26 cellular contexts compared by ENCODE assay signal in the genomic region with DNA sequence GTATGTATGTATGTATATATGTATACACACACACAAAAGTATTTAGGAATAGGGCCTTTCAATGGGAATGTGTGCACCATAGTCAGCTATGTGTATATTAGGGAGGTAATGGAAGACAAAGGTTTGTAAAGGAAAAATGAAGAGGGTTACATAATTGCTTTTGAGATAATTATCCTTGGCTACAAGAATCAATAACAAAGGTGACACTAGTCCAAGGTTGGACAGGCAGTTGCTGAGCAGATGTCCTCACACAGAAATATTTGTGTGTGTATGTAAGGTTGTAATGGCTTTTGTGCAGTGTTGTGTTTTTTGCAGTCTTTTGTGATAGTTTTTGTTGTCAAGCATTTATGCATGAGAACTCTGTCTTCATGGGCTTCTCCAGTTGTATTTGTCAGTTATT.
"Had no signal": no experiment of that assay in that cellular context is flagged by ENCODE, and none has a peak within 500 bp of the region (broad histone marks: within the 10 kb centered on the region; RNA-seq: fewer than 3 reads in every experiment).

No MANE protein-coding gene starts in this region.

- H3K4me1 ChIP-seq: ascending aorta had no signal

- H3K27me3 ChIP-seq: ascending aorta, brain microvascular endothelial cell had no signal

- H3K4me1 Mint-ChIP-seq: activated CD4-positive, alpha-beta memory T cell treated with anti-CD3 and anti-CD28 coated beads, Interleukin-2, amount 10 ng/mL, durations not matched to agents 7 days and 5 days; activated CD4-positive, alpha-beta T cell treated with anti-CD3 and anti-CD28 coated beads for 36 hours; activated CD4-positive, alpha-beta T cell treated with anti-CD3 and anti-CD28 coated beads, Interleukin-2, amount 10 ng/mL, durations not matched to agents 7 days and 5 days; activated naive CD4-positive, alpha-beta T cell treated with anti-CD3 and anti-CD28 coated beads, Interleukin-2, amount 10 ng/mL, durations not matched to agents 7 days and 5 days; activated naive CD8-positive, alpha-beta T cell treated with anti-CD3 and anti-CD28 coated beads, Interleukin-2, amount 10 ng/mL, durations not matched to agents 7 days and 5 days; central memory CD8-positive, alpha-beta T cell had no signal

- H3K27ac ChIP-seq: ascending aorta, brain microvascular endothelial cell, coronary artery, epithelial cell of prostate had no signal

- H3K27me3 Mint-ChIP-seq: activated CD4-positive, alpha-beta memory T cell treated with anti-CD3 and anti-CD28 coated beads, Interleukin-2, amount 10 ng/mL, durations not matched to agents 7 days and 5 days; activated CD4-positive, alpha-beta T cell treated with anti-CD3 and anti-CD28 coated beads for 36 hours; activated CD4-positive, alpha-beta T cell treated with anti-CD3 and anti-CD28 coated beads, Interleukin-2, amount 10 ng/mL, durations not matched to agents 7 days and 5 days; activated naive CD4-positive, alpha-beta T cell treated with anti-CD3 and anti-CD28 coated beads, Interleukin-2, amount 10 ng/mL, durations not matched to agents 7 days and 5 days; activated naive CD8-positive, alpha-beta T cell treated with anti-CD3 and anti-CD28 coated beads, Interleukin-2, amount 10 ng/mL, durations not matched to agents 7 days and 5 days; activated T-cell treated with anti-CD3 and anti-CD28 coated beads, Interleukin-2, amount 50 U/mL, for 24 hours; central memory CD8-positive, alpha-beta T cell had no signal

- H3K36me3 Mint-ChIP-seq: activated naive CD4-positive, alpha-beta T cell treated with anti-CD3 and anti-CD28 coated beads, Interleukin-2, amount 10 ng/mL, durations not matched to agents 7 days and 5 days; activated naive CD8-positive, alpha-beta T cell treated with anti-CD3 and anti-CD28 coated beads, Interleukin-2, amount 10 ng/mL, durations not matched to agents 7 days and 5 days had no signal

- H3K9me3 Mint-ChIP-seq: activated CD4-positive, alpha-beta memory T cell treated with anti-CD3 and anti-CD28 coated beads, Interleukin-2, amount 10 ng/mL, durations not matched to agents 7 days and 5 days; activated CD4-positive, alpha-beta T cell treated with anti-CD3 and anti-CD28 coated beads, Interleukin-2, amount 10 ng/mL, durations not matched to agents 7 days and 5 days; activated naive CD4-positive, alpha-beta T cell treated with anti-CD3 and anti-CD28 coated beads, Interleukin-2, amount 10 ng/mL, durations not matched to agents 7 days and 5 days; activated naive CD8-positive, alpha-beta T cell treated with anti-CD3 and anti-CD28 coated beads, Interleukin-2, amount 10 ng/mL, durations not matched to agents 7 days and 5 days; activated T-cell treated with anti-CD3 and anti-CD28 coated beads, Interleukin-2, amount 50 U/mL, for 24 hours; activated T-cell treated with anti-CD3 and anti-CD28 coated beads, Interleukin-2, amount 50 U/mL, for 72 hours; central memory CD8-positive, alpha-beta T cell had no signal

- DNase-seq: activated CD4-positive, alpha-beta memory T cell treated with anti-CD3 and anti-CD28 coated beads, Interleukin-2, amount 10 ng/mL, durations not matched to agents 7 days and 5 days; activated CD4-positive, alpha-beta T cell treated with anti-CD3 and anti-CD28 coated beads for 36 hours; activated CD4-positive, alpha-beta T cell treated with anti-CD3 and anti-CD28 coated beads, Interleukin-2, amount 10 ng/mL, durations not matched to agents 7 days and 5 days; activated CD4-positive, alpha-beta T cell treated with anti-CD3 and anti-CD28 coated beads, Interleukin-2, amount 50 U/mL, for 4 hours; activated CD4-positive, CD25-positive, alpha-beta regulatory T cell; activated CD4-positive, CD25-positive, alpha-beta regulatory T cell treated with anti-CD3 and anti-CD28 coated beads, Interleukin-2, amount 50 U/mL, for 72 hours; activated CD8-positive, alpha-beta memory T cell treated with anti-CD3 and anti-CD28 coated beads, Interleukin-2, amount 50 U/mL, for 48 hours; activated gamma-delta T cell; activated naive CD4-positive, alpha-beta T cell; activated naive CD4-positive, alpha-beta T cell treated with anti-CD3 and anti-CD28 coated beads, Interleukin-2, amount 10 ng/mL, durations not matched to agents 7 days and 5 days; activated naive CD8-positive, alpha-beta T cell treated with anti-CD3 and anti-CD28 coated beads, Interleukin-2, amount 10 ng/mL, durations not matched to agents 7 days and 5 days; activated T-cell treated with anti-CD3 and anti-CD28 coated beads for 4 hours; activated T-cell treated with anti-CD3 and anti-CD28 coated beads, Interleukin-2, amount 50 U/mL, for 24 hours; activated T-cell treated with anti-CD3 and anti-CD28 coated beads, Interleukin-2, amount 50 U/mL, for 72 hours; brain microvascular endothelial cell; dermis blood vessel endothelial cell; effector CD8-positive, alpha-beta T cell; foreskin fibroblast; head of caudate nucleus; hippocampal formation; T-helper 2 cell had no signal

- H3K9me3 ChIP-seq: ascending aorta had no signal

- H3K4me3 ChIP-seq: ascending aorta, coronary artery had no signal

- H3K27ac Mint-ChIP-seq: activated CD4-positive, alpha-beta memory T cell treated with anti-CD3 and anti-CD28 coated beads, Interleukin-2, amount 10 ng/mL, durations not matched to agents 7 days and 5 days; activated CD4-positive, alpha-beta T cell treated with anti-CD3 and anti-CD28 coated beads for 36 hours; activated CD4-positive, alpha-beta T cell treated with anti-CD3 and anti-CD28 coated beads, Interleukin-2, amount 10 ng/mL, durations not matched to agents 7 days and 5 days; activated naive CD4-positive, alpha-beta T cell treated with anti-CD3 and anti-CD28 coated beads, Interleukin-2, amount 10 ng/mL, durations not matched to agents 7 days and 5 days; activated naive CD4-positive, alpha-beta T cell treated with anti-CD3 and anti-CD28 coated beads, Interleukin-2, amount 50 U/mL, for 72 hours; activated naive CD8-positive, alpha-beta T cell treated with anti-CD3 and anti-CD28 coated beads, Interleukin-2, amount 10 ng/mL, durations not matched to agents 7 days and 5 days; activated T-cell treated with anti-CD3 and anti-CD28 coated beads, Interleukin-2, amount 50 U/mL, for 24 hours; activated T-cell treated with anti-CD3 and anti-CD28 coated beads, Interleukin-2, amount 50 U/mL, for 72 hours had no signal

- H3K36me3 ChIP-seq: ascending aorta, brain microvascular endothelial cell had no signal

- H3K4me3 Mint-ChIP-seq: activated CD4-positive, alpha-beta memory T cell treated with anti-CD3 and anti-CD28 coated beads, Interleukin-2, amount 10 ng/mL, durations not matched to agents 7 days and 5 days; activated CD4-positive, alpha-beta T cell treated with anti-CD3 and anti-CD28 coated beads for 36 hours; activated CD4-positive, alpha-beta T cell treated with anti-CD3 and anti-CD28 coated beads, Interleukin-2, amount 10 ng/mL, durations not matched to agents 7 days and 5 days; activated naive CD4-positive, alpha-beta T cell treated with anti-CD3 and anti-CD28 coated beads, Interleukin-2, amount 10 ng/mL, durations not matched to agents 7 days and 5 days; activated naive CD8-positive, alpha-beta T cell treated with anti-CD3 and anti-CD28 coated beads, Interleukin-2, amount 10 ng/mL, durations not matched to agents 7 days and 5 days; activated T-cell treated with anti-CD3 and anti-CD28 coated beads, Interleukin-2, amount 50 U/mL, for 24 hours; activated T-cell treated with anti-CD3 and anti-CD28 coated beads, Interleukin-2, amount 50 U/mL, for 72 hours; central memory CD8-positive, alpha-beta T cell had no signal
